ENCODE assay signal across 1 cellular context in the genomic region with DNA sequence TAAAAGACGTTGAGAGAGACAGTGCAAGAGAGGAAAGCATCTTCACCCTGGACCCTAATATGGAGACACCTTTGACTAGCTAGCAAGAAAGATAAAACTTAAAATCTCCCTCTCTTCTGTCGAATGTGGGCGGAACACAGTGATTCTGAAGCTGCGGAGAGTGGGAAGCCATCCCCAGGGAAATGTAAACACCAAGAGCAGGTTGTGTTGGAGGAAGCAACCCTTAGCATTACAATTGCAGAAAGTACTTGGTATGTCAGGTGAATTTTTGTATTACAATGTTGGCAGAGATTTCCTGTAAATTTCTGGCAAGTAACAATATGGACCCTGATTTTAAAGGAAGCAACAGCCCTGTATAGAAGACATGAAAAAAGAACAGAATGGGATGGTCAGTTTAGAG.
TF ChIP-seq lines count a peak whose summit lies in the region.

No MANE protein-coding gene starts in this region.

TF ChIP-seq in HEK293, 187 proteins besides CTCF, POLR2A, EP300 and RAD21 (continued from another document):
- TF ChIP-seq ZBTB26 (tag by site-specific recombination; optimal IDR thresholded peaks at IDR 0.05) (no peak), ZNF175 (tag by site-specific recombination; IDR thresholded peaks at IDR 0.05) (no peak), OSR2 (tag by site-specific recombination; IDR thresholded peaks at IDR 0.05) (no peak), YY1 (tag by site-specific recombination; IDR thresholded peaks at IDR 0.05) (no peak)
